1 cellular context compared by ENCODE assay signal in genomic region chr11:103907136-103907535, GRCh38.
TF ChIP-seq lines count a peak whose summit lies in the region.

No MANE protein-coding gene starts in this region.

TF ChIP-seq in GM12878, 131 proteins besides CTCF, POLR2A, EP300 and RAD21 (continued from another document):
- TF ChIP-seq CEBPZ (IDR thresholded peaks at IDR 0.05; ENCODE audit: low read depth, low read length) (no peak), STAT1 (conservative IDR thresholded peaks at IDR 0.05) (no peak), FOXM1 (IDR thresholded peaks at IDR 0.05; ENCODE audit: low read depth, low read length) (no peak), POLR2AphosphoS5 (IDR thresholded peaks at IDR 0.05; ENCODE audit: low read length) (no peak)
TF ChIP-seq in GM12878: peak in this region for 0.
